Comparison of ENCODE assay signal across 1 cellular context in genomic region chr17:15262291-15263205, GRCh38.
TF ChIP-seq lines count a peak whose summit lies in the region.

No MANE protein-coding gene starts in this region.

TF ChIP-seq in H1, 55 proteins besides CTCF, POLR2A, EP300 and RAD21 (continued from another document):
- TF ChIP-seq FOSL1 (IDR thresholded peaks at IDR 0.05; ENCODE audit: insufficient read depth, low read depth, low read length) (no peak), RNF2 (IDR thresholded peaks at IDR 0.05; ENCODE audit: borderline replicate concordance, low read depth, low read length, missing control alignments, poor library complexity, severe bottlenecking) (peak; percentile 43), RBBP5 (IDR thresholded peaks at IDR 0.05; ENCODE audit: borderline replicate concordance, low read depth, low read length) (0 out of 2 replicates have a peak, but pooled peaks have one; percentile 26), CREB1 (IDR thresholded peaks at IDR 0.05) (no peak), HDAC2 (IDR thresholded peaks at IDR 0.05; ENCODE audit: borderline replicate concordance in 1 of 2, low read depth in 2 of 2, low read length in 2 of 2) (0 out of 4 replicates have a peak, but pooled peaks of 1 of the 2 experiments have one; percentile 60), KDM4A (IDR thresholded peaks at IDR 0.05; ENCODE audit: low read depth, low read length, severe bottlenecking) (peak; percentile 54), ASH2L (IDR thresholded peaks at IDR 0.05; ENCODE audit: low read length) (peak; percentile 13), SUZ12 (IDR thresholded peaks at IDR 0.05; ENCODE audit: low read length) (peak; percentile 76), POU5F1 (IDR thresholded peaks at IDR 0.05; ENCODE audit: low read depth, low read length) (no peak), BRCA1 (IDR thresholded peaks at IDR 0.05; ENCODE audit: low read depth, low read length) (no peak)
- TF ChIP-seq, protein P1, sequence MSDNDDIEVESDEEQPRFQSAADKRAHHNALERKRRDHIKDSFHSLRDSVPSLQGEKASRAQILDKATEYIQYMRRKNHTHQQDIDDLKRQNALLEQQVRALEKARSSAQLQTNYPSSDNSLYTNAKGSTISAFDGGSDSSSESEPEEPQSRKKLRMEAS (IDR thresholded peaks at IDR 0.05) = peak; percentile 59; the same call in 1 of the 2 replicates
- TF ChIP-seq, protein P2, sequence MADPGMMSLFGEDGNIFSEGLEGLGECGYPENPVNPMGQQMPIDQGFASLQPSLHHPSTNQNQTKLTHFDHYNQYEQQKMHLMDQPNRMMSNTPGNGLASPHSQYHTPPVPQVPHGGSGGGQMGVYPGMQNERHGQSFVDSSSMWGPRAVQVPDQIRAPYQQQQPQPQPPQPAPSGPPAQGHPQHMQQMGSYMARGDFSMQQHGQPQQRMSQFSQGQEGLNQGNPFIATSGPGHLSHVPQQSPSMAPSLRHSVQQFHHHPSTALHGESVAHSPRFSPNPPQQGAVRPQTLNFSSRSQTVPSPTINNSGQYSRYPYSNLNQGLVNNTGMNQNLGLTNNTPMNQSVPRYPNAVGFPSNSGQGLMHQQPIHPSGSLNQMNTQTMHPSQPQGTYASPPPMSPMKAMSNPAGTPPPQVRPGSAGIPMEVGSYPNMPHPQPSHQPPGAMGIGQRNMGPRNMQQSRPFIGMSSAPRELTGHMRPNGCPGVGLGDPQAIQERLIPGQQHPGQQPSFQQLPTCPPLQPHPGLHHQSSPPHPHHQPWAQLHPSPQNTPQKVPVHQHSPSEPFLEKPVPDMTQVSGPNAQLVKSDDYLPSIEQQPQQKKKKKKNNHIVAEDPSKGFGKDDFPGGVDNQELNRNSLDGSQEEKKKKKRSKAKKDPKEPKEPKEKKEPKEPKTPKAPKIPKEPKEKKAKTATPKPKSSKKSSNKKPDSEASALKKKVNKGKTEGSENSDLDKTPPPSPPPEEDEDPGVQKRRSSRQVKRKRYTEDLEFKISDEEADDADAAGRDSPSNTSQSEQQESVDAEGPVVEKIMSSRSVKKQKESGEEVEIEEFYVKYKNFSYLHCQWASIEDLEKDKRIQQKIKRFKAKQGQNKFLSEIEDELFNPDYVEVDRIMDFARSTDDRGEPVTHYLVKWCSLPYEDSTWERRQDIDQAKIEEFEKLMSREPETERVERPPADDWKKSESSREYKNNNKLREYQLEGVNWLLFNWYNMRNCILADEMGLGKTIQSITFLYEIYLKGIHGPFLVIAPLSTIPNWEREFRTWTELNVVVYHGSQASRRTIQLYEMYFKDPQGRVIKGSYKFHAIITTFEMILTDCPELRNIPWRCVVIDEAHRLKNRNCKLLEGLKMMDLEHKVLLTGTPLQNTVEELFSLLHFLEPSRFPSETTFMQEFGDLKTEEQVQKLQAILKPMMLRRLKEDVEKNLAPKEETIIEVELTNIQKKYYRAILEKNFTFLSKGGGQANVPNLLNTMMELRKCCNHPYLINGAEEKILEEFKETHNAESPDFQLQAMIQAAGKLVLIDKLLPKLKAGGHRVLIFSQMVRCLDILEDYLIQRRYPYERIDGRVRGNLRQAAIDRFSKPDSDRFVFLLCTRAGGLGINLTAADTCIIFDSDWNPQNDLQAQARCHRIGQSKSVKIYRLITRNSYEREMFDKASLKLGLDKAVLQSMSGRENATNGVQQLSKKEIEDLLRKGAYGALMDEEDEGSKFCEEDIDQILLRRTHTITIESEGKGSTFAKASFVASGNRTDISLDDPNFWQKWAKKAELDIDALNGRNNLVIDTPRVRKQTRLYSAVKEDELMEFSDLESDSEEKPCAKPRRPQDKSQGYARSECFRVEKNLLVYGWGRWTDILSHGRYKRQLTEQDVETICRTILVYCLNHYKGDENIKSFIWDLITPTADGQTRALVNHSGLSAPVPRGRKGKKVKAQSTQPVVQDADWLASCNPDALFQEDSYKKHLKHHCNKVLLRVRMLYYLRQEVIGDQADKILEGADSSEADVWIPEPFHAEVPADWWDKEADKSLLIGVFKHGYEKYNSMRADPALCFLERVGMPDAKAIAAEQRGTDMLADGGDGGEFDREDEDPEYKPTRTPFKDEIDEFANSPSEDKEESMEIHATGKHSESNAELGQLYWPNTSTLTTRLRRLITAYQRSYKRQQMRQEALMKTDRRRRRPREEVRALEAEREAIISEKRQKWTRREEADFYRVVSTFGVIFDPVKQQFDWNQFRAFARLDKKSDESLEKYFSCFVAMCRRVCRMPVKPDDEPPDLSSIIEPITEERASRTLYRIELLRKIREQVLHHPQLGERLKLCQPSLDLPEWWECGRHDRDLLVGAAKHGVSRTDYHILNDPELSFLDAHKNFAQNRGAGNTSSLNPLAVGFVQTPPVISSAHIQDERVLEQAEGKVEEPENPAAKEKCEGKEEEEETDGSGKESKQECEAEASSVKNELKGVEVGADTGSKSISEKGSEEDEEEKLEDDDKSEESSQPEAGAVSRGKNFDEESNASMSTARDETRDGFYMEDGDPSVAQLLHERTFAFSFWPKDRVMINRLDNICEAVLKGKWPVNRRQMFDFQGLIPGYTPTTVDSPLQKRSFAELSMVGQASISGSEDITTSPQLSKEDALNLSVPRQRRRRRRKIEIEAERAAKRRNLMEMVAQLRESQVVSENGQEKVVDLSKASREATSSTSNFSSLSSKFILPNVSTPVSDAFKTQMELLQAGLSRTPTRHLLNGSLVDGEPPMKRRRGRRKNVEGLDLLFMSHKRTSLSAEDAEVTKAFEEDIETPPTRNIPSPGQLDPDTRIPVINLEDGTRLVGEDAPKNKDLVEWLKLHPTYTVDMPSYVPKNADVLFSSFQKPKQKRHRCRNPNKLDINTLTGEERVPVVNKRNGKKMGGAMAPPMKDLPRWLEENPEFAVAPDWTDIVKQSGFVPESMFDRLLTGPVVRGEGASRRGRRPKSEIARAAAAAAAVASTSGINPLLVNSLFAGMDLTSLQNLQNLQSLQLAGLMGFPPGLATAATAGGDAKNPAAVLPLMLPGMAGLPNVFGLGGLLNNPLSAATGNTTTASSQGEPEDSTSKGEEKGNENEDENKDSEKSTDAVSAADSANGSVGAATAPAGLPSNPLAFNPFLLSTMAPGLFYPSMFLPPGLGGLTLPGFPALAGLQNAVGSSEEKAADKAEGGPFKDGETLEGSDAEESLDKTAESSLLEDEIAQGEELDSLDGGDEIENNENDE (IDR thresholded peaks at IDR 0.05; ENCODE audit: insufficient replicate concordance, low read length) = no peak
TF ChIP-seq in H1: peak in this region for 9.
